ENCODE assay signal across 8 cellular contexts in the genomic region with DNA sequence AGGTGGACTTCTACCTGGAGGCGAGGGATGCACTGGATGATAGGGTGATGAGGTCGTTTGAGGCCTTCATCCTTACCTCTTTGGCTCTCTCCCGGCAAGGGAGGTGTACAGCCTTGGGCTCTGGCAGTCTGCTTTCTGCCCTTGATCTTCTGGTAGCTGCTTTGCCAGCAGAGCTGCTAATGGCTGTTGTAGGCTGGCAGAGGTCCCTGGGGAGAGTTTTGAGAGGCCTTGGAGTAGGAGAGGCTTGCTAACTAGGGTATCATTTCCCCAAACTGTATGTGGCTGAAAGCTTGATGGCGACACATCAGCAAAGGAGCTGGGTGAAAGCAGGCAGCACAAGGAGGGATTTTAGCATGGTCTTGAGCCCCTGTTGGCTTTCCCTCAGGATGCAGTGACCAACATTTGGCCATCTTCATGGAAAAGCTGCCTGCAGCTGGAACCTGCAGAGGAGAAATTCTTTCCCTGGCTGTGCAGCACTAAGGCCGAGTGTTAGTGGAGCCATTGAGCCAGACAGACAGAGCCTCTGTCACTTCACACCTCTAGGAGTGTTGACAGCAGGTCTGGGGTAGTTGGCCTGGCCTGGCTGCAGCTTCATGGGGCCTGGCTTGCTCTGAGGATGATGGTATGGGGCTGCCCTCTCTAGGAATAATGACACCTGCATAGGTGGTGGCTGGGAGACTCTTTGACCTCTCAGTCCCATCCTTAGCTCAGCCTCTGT.
DNase-seq lines count a peak whose midpoint lies in the region; ATAC-seq and TF ChIP-seq lines count a peak whose summit lies in the region.

No MANE protein-coding gene starts in this region.

- in situ Hi-C loops in brain microvascular endothelial cell (cut with HindIII; ENCODE audit: low pct_ligation_motif_present, low sequenced_read_pairs), result no loop called here

- H3K27ac ChIP-seq in brain microvascular endothelial cell, result no peak overlapping the region

- TF ChIP-seq CTCF in brain microvascular endothelial cell (IDR thresholded peaks at IDR 0.05; ENCODE audit: low read depth, low read length, missing control alignments) (no peak), nephron progenitor cell (IDR thresholded peaks at IDR 0.05) (no peak)

- no peak overlapping the region for H3K27ac Mint-ChIP-seq in nephron progenitor cell

- H3K4me1 Mint-ChIP-seq in nephron progenitor cell, result peaks cover 43% of the 10 kb centered on the region

- H3K27me3 ChIP-seq in brain microvascular endothelial cell (replicated peaks), result no peaks in the 10 kb centered on the region

- ATAC-seq in GM21723 (IDR thresholded peaks at IDR 0.05; ENCODE audit: unreplicated experiment), result no peak
- ATAC-seq in GM19452 (IDR thresholded peaks at IDR 0.05; ENCODE audit: unreplicated experiment), result no peak
- ATAC-seq in GM19324 (IDR thresholded peaks at IDR 0.05; ENCODE audit: low FRiP score, unreplicated experiment), result no peak

- peak; percentile 10 for DNase-seq in DMS 273 treated with DMSO at 0.1 percent for 48 hours (lab: John Stamatoyannopoulos, UW)
- peak; percentile 92 for DNase-seq in NCI-H2107 treated with DMSO at 0.1 percent for 48 hours (lab: John Stamatoyannopoulos, UW; ENCODE audit: unreplicated experiment)
- DNase-seq in brain microvascular endothelial cell, result no peak
- no peak for DNase-seq in nephron progenitor cell
- no peak for DNase-seq in NCI-H146 treated with DMSO at 0.1 percent for 48 hours (lab: John Stamatoyannopoulos, UW; ENCODE audit: unreplicated experiment)

- H3K36me3 Mint-ChIP-seq in nephron progenitor cell (ENCODE audit: low read depth), result no peaks in the 10 kb centered on the region

- peak overlapping the region; percentile 80 for H3K4me3 Mint-ChIP-seq in nephron progenitor cell

- H3K4me3 ChIP-seq in brain microvascular endothelial cell (ENCODE audit: low read depth, low read length), result peak overlapping the region; percentile 55

- H3K9me3 Mint-ChIP-seq in nephron progenitor cell, result no peaks in the 10 kb centered on the region

- peaks cover 53% of the 10 kb centered on the region for H3K27me3 Mint-ChIP-seq in nephron progenitor cell (ENCODE audit: low read depth, poor library complexity)

- H3K36me3 ChIP-seq in brain microvascular endothelial cell (replicated peaks), result no peaks in the 10 kb centered on the region

Comparison
In these comparisons a context has a peak if more than half of its experiments do, and no peak if none do; other contexts are left out.
1. DNase-seq: peak in DMS 273 treated with DMSO at 0.1 percent for 48 hours (single experiment) and NCI-H2107 treated with DMSO at 0.1 percent for 48 hours (single experiment); none in brain microvascular endothelial cell (single experiment), nephron progenitor cell (single experiment) and NCI-H146 treated with DMSO at 0.1 percent for 48 hours (single experiment).